Comparison of ENCODE assay signal across 2 cellular contexts in the genomic region with DNA sequence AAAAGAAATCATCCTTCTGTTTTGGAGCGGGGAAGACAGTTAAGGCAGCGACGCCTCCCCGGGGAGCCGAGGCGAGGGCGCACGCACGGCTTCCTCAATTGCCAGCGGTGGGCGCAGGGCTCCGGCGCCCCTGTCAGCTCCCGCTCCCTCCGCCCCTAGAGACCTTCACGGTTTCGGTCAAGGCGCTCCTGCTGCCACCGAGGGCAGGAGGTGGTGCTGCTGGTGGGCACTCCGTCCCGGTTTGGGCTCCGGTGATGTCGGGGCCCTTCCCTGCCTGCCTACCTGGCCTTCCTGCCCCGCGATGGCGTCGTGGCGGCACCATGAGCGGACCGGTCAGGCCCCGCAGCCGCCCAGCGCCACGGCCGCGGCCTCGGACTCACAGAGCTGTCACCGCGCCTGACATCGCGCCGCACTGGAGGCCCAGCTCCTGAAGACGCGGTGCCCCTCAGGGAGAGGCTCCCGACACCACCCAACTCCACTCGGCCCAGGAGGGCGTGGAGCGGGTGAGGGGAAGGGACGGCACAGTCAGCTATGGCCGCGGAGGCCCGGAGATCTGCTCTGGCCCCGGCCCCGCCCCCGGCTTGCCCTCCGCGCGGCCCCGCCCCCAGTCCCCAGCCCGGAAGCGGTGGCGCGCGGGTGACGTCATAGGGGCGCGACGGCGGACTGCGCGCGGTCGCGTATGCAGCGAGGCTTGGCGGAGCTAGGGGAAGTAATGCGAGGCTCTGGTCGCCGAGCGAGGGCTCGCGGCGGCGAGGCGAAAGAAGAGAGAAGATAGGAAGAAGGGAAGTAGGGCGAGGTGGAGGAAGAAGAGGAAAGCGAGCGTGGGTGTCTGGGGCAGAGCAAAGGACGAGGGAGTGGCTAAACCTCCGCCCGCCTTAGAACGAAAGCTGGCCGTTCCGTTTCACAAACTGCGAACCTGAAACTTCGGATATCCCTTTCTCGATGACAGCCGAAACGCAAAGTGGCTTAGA.
A peak's percentile ranks its signal among the peaks of the same experiment; 100 is the strongest.
TF ChIP-seq lines count a peak whose summit lies in the region.

A gene with protein sequence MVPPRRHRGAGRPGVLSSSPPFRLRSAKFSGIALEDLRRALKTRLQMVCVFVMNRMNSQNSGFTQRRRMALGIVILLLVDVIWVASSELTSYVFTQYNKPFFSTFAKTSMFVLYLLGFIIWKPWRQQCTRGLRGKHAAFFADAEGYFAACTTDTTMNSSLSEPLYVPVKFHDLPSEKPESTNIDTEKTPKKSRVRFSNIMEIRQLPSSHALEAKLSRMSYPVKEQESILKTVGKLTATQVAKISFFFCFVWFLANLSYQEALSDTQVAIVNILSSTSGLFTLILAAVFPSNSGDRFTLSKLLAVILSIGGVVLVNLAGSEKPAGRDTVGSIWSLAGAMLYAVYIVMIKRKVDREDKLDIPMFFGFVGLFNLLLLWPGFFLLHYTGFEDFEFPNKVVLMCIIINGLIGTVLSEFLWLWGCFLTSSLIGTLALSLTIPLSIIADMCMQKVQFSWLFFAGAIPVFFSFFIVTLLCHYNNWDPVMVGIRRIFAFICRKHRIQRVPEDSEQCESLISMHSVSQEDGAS (minus strand): TSS at position 555 of the 971 bp plus-strand sequence. CDS start 233 bp downstream, at position 322.

TF ChIP-seq in IMR-90, 13 proteins besides CTCF, POLR2A, EP300 and RAD21:
- TF ChIP-seq MAZ (IDR thresholded peaks at IDR 0.05; ENCODE audit: borderline replicate concordance, low read depth, low read length) (peak; percentile 93; the same call in 1 of the 2 replicates), RCOR1 (IDR thresholded peaks at IDR 0.05; ENCODE audit: insufficient replicate concordance, low read length) (no peak), NFE2L2 (IDR thresholded peaks at IDR 0.05; ENCODE audit: low read depth, low read length) (no peak), MAFK (IDR thresholded peaks at IDR 0.05; ENCODE audit: low read depth, low read length) (no peak), FOS (IDR thresholded peaks at IDR 0.05; ENCODE audit: low read depth, low read length) (peak; percentile 21; the same call in 1 of the 2 replicates), CHD1 (IDR thresholded peaks at IDR 0.05; ENCODE audit: low read depth, low read length) (no peak), RFX5 (IDR thresholded peaks at IDR 0.05; ENCODE audit: low read depth, low read length) (no peak), MXI1 (IDR thresholded peaks at IDR 0.05; ENCODE audit: borderline replicate concordance, low read depth, low read length) (peak; percentile 84), CEBPB (IDR thresholded peaks at IDR 0.05; ENCODE audit: low read depth, low read length) (no peak), BHLHE40 (IDR thresholded peaks at IDR 0.05; ENCODE audit: low read depth, low read length) (no peak), SMC3 (IDR thresholded peaks at IDR 0.05; ENCODE audit: low read depth, low read length) (0 out of 2 replicates have a peak, but pooled peaks have one; percentile 1)
- TF ChIP-seq, protein P1, sequence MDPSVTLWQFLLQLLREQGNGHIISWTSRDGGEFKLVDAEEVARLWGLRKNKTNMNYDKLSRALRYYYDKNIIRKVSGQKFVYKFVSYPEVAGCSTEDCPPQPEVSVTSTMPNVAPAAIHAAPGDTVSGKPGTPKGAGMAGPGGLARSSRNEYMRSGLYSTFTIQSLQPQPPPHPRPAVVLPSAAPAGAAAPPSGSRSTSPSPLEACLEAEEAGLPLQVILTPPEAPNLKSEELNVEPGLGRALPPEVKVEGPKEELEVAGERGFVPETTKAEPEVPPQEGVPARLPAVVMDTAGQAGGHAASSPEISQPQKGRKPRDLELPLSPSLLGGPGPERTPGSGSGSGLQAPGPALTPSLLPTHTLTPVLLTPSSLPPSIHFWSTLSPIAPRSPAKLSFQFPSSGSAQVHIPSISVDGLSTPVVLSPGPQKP (IDR thresholded peaks at IDR 0.05; ENCODE audit: borderline replicate concordance, low read depth, low read length): peak; percentile 45; the same call in 1 of the 2 replicates
- TF ChIP-seq, protein P2, sequence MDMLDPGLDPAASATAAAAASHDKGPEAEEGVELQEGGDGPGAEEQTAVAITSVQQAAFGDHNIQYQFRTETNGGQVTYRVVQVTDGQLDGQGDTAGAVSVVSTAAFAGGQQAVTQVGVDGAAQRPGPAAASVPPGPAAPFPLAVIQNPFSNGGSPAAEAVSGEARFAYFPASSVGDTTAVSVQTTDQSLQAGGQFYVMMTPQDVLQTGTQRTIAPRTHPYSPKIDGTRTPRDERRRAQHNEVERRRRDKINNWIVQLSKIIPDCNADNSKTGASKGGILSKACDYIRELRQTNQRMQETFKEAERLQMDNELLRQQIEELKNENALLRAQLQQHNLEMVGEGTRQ (IDR thresholded peaks at IDR 0.05; ENCODE audit: low read depth, low read length): 0 out of 2 replicates have a peak, but pooled peaks have one; percentile 3

TF ChIP-seq in endothelial cell of umbilical vein, 7 proteins besides CTCF, POLR2A, EP300 and RAD21:
- no peak for TF ChIP-seq FOS (IDR thresholded peaks at IDR 0.05; ENCODE audit: borderline replicate concordance, insufficient read depth, low read length)
- peak; percentile 97 for TF ChIP-seq POLR2AphosphoS5 (IDR thresholded peaks at IDR 0.05; ENCODE audit: insufficient read depth, low read depth, low read length)
- TF ChIP-seq, protein P3, sequence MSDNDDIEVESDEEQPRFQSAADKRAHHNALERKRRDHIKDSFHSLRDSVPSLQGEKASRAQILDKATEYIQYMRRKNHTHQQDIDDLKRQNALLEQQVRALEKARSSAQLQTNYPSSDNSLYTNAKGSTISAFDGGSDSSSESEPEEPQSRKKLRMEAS (IDR thresholded peaks at IDR 0.05; ENCODE audit: insufficient read depth, insufficient read length): no peak
- TF ChIP-seq JUN (IDR thresholded peaks at IDR 0.05; ENCODE audit: borderline replicate concordance, insufficient read depth, insufficient read length, low read depth): peak; percentile 2
- no peak for TF ChIP-seq EZH2 (IDR thresholded peaks at IDR 0.05; ENCODE audit: borderline replicate concordance, low read depth, low read length, severe bottlenecking)
- TF ChIP-seq GATA2 (IDR thresholded peaks at IDR 0.05; ENCODE audit: insufficient read depth, insufficient read length, low read depth, low read length): no peak
- no peak for TF ChIP-seq MYC (IDR thresholded peaks at IDR 0.05; ENCODE audit: low read depth, low read length)
TF ChIP-seq in endothelial cell of umbilical vein: peak in this region for 2.
